Comparison of ENCODE assay signal across 9 cellular contexts in the genomic region with DNA sequence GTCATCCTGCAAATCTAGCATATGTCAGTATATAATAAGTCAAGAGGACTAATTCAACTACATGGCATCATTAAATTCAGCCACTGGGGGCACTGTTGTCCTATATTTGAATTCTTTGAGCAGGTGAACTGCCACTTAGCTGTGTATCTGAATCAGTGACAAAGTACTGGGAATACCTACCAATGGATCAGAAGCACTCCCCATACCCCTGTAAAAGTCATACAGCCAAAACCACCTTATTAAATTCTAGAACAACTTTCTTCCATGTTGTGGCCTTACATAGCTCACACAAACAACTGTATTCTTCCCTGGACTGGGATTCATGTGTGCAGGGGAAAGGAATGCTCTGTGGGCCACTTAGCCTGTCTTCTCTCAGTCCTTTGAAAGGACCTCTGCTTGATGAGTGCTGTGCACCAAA. TPM values are rescaled to one million over a fixed set of nuclear protein-coding genes. Genes with fewer than 3 reads are reported as not detected.
DNase-seq lines count a peak whose midpoint lies in the region; ATAC-seq and TF ChIP-seq lines count a peak whose summit lies in the region.
"Had no signal": no experiment of that assay in that cellular context is flagged by ENCODE, and none has a peak within 500 bp of the region (broad histone marks: within the 10 kb centered on the region; RNA-seq: fewer than 3 reads in every experiment).

No MANE protein-coding gene starts in this region.

- intact Hi-C loops in mucosa of descending colon (cut with DNase I, micrococcal nuclease) = no loop called here

- peak; percentile 70 for DNase-seq in ACHN
- peak; percentile 85 for DNase-seq in NCI-H69 (lab: John Stamatoyannopoulos, UW)
- peak; percentile 14 to 32 for DNase-seq in activated CD8-positive, alpha-beta memory T cell treated with anti-CD3 and anti-CD28 coated beads for 1 hour (ENCODE audit: extremely low read depth in 1 of 2, low read depth in 1 of 2)
- DNase-seq in endodermal cell = peak; percentile 90
- peak in 1 of 3 donors; percentile 96 for DNase-seq in mucosa of descending colon
- peak in 5 of 6 experiments; percentile 29 to 72 (median 52) for DNase-seq in stimulated activated naive CD4-positive, alpha-beta T cell (lab: John Stamatoyannopoulos, UW)

- H3K4me1 Mint-ChIP-seq in endodermal cell = no peaks in the 10 kb centered on the region

- H3K27me3 ChIP-seq in endodermal cell (ENCODE audit: control insufficient read depth, insufficient read depth, low read length, poor library complexity, severe bottlenecking) = no peaks in the 10 kb centered on the region

- no peaks in the 10 kb centered on the region for H3K36me3 Mint-ChIP-seq in endodermal cell (ENCODE audit: low read depth)

- no peak overlapping the region for H3K4me3 ChIP-seq in endodermal cell (ENCODE audit: low read length)
- no peak overlapping the region for H3K4me3 ChIP-seq in mucosa of descending colon

- peak; percentile 79 for ATAC-seq in GM18517 (IDR thresholded peaks at IDR 0.05; ENCODE audit: unreplicated experiment)
- ATAC-seq in HG03342 (IDR thresholded peaks at IDR 0.05; ENCODE audit: unreplicated experiment) = peak; percentile 93
- ATAC-seq in mucosa of descending colon = peak; percentile 90

- no peaks in the 10 kb centered on the region for H3K27me3 Mint-ChIP-seq in endodermal cell (ENCODE audit: insufficient read depth)
- H3K27me3 Mint-ChIP-seq: stimulated activated naive CD8-positive, alpha-beta T cell treated with anti-CD3 and anti-CD28 coated beads, Interleukin-15, Interleukin-2, amounts not matched to agents 100 ng/mL and 50 ng/mL, for 24 hours had no signal

- H3K4me3 Mint-ChIP-seq in endodermal cell = no peak overlapping the region
- H3K4me3 Mint-ChIP-seq: stimulated activated naive CD8-positive, alpha-beta T cell treated with anti-CD3 and anti-CD28 coated beads, Interleukin-15, Interleukin-2, amounts not matched to agents 100 ng/mL and 50 ng/mL, for 24 hours had no signal

- no peaks in the 10 kb centered on the region for H3K9me3 ChIP-seq in endodermal cell (ENCODE audit: control insufficient read depth, low read length)
- H3K9me3 ChIP-seq in mucosa of descending colon = no peaks in the 10 kb centered on the region

- in situ Hi-C loops in ACHN (cut with HindIII; ENCODE audit: low pct_ligation_motif_present, low pct_unique_long_range_greater_than_20kb, low sequenced_read_pairs) = no loop called here

- peak overlapping the region; percentile 53 for H3K27ac Mint-ChIP-seq in endodermal cell
- H3K27ac Mint-ChIP-seq: stimulated activated naive CD8-positive, alpha-beta T cell treated with anti-CD3 and anti-CD28 coated beads, Interleukin-15, Interleukin-2, amounts not matched to agents 100 ng/mL and 50 ng/mL, for 24 hours had no signal

- no peaks in the 10 kb centered on the region for H3K4me1 ChIP-seq in endodermal cell (ENCODE audit: control insufficient read depth, insufficient read depth, low read length)
- no peaks in the 10 kb centered on the region for H3K4me1 ChIP-seq in mucosa of descending colon (ENCODE audit: low read depth)

- H3K27ac ChIP-seq in endodermal cell (ENCODE audit: low read depth, low read length) = no peak overlapping the region

- H3K36me3 ChIP-seq in endodermal cell (ENCODE audit: control insufficient read depth, insufficient read depth, low read length) = no peaks in the 10 kb centered on the region
- no peaks in the 10 kb centered on the region for H3K36me3 ChIP-seq in mucosa of descending colon (ENCODE audit: low read depth)

- peaks cover 6% of the 10 kb centered on the region for H3K9me3 Mint-ChIP-seq in endodermal cell
- H3K9me3 Mint-ChIP-seq: stimulated activated naive CD8-positive, alpha-beta T cell treated with anti-CD3 and anti-CD28 coated beads, Interleukin-15, Interleukin-2, amounts not matched to agents 100 ng/mL and 50 ng/mL, for 24 hours had no signal

- TF ChIP-seq CTCF in endodermal cell (conservative IDR thresholded peaks at IDR 0.05) (peak; percentile 86), mucosa of descending colon (IDR thresholded peaks at IDR 0.05) (peak; percentile 46)

- no peak overlapping the region for H3K9ac ChIP-seq in endodermal cell (ENCODE audit: extremely low read depth, low read length, poor library complexity, severe bottlenecking)

RNA-seq across cellular contexts. Expression of a gene that starts 57.4 kb away (rescaled TPM):
- 10 to 100 TPM; 13.1 to 19.6 TPM for total RNA-seq in endodermal cell
- 13.0 TPM for polyA plus RNA-seq in endodermal cell (2013, experiment 1 of 2)
- 10.3 TPM for polyA plus RNA-seq in endodermal cell (2013, experiment 2 of 2)
- 10 to 100 TPM in 2 of 3 donors, 1 to 10 TPM in 1; 9.5 to 21.5 (median 17.2) TPM for total RNA-seq in mucosa of descending colon
